ENCODE assay signal across 8 cellular contexts in the genomic region with DNA sequence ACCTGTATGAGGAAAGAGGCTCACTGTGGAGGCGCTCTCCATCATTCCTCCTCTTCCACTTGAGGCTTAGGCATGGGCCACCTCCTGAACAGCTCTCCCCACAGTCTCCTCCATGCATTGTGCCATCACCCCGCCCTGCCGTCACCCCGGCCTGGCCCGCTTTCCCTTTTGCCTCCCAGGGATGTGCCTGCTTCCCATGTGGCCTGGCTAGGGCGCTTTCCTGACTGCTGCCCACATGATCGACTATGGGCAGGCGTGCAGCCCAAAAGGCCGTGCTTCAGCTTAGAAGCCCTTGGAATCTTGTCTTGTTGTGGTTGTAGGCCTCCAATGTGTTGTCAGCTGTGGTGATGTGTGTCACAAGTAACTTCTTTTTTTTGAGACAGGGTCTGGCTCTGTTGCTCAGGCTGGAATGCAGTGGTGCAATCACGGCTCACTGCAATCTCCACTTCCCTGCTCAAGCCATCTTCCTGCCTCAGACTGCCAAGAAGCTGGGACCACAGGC. TPM values are rescaled to one million over a fixed set of nuclear protein-coding genes. Genes with fewer than 3 reads are reported as not detected.
DNase-seq lines count a peak whose midpoint lies in the region; ATAC-seq and TF ChIP-seq lines count a peak whose summit lies in the region.

No MANE protein-coding gene starts in this region.

- peak overlapping the region; percentile 95 for H3K4me3 Mint-ChIP-seq in stimulated activated naive CD8-positive, alpha-beta T cell treated with anti-CD3 and anti-CD28 coated beads, Interleukin-15, Interleukin-2, amounts not matched to agents 100 ng/mL and 50 ng/mL, for 24 hours

- H3K4me1 Mint-ChIP-seq in stimulated activated naive CD8-positive, alpha-beta T cell treated with anti-CD3 and anti-CD28 coated beads, Interleukin-15, Interleukin-2, amounts not matched to agents 100 ng/mL and 50 ng/mL, for 24 hours (ENCODE audit: low read depth): peaks cover 50% of the 10 kb centered on the region

- peaks cover 41% of the 10 kb centered on the region for H3K36me3 Mint-ChIP-seq in stimulated activated naive CD8-positive, alpha-beta T cell treated with anti-CD3 and anti-CD28 coated beads, Interleukin-15, Interleukin-2, amounts not matched to agents 100 ng/mL and 50 ng/mL, for 24 hours (ENCODE audit: low read depth)

- peaks cover 48% of the 10 kb centered on the region for H3K4me1 ChIP-seq in lower lobe of right lung

- H3K9me3 ChIP-seq in lower lobe of right lung: no peaks in the 10 kb centered on the region

- H3K4me3 ChIP-seq in lower lobe of right lung: peak overlapping the region; percentile 61

- intact Hi-C loops in lower lobe of right lung (cut with DNase I): no loop called here

- H3K27me3 ChIP-seq in lower lobe of right lung (ENCODE audit: low read depth): no peaks in the 10 kb centered on the region

- peaks cover 29% of the 10 kb centered on the region for H3K36me3 ChIP-seq in lower lobe of right lung

- H3K27ac Mint-ChIP-seq in stimulated activated naive CD8-positive, alpha-beta T cell treated with anti-CD3 and anti-CD28 coated beads, Interleukin-15, Interleukin-2, amounts not matched to agents 100 ng/mL and 50 ng/mL, for 24 hours: peak overlapping the region; percentile 99

- peak overlapping the region; percentile 92 for H3K27ac ChIP-seq in lower lobe of right lung

- no peaks in the 10 kb centered on the region for H3K9me3 Mint-ChIP-seq in stimulated activated naive CD8-positive, alpha-beta T cell treated with anti-CD3 and anti-CD28 coated beads, Interleukin-15, Interleukin-2, amounts not matched to agents 100 ng/mL and 50 ng/mL, for 24 hours

- DNase-seq in stimulated activated naive CD8-positive, alpha-beta T cell treated with anti-CD3 and anti-CD28 coated beads, Interleukin-15, Interleukin-2, amounts not matched to agents 100 U/mL and 50 U/mL, for 24 hours: no peak
- peak; percentile 25 for DNase-seq in astrocyte of the hippocampus (ENCODE audit: low read depth, low spot score)
- DNase-seq in lower lobe of right lung: peak; percentile 77
- DNase-seq in GM10266 (ENCODE audit: extremely low spot score): no peak
- DNase-seq in stimulated activated CD4-positive, alpha-beta T cell treated with anti-CD3 and anti-CD28 coated beads, Interleukin-4, amount 100 ng/mL, for 1 hour: no peak
- no peak for DNase-seq in nucleus accumbens (lab: John Stamatoyannopoulos, UW)

- TF ChIP-seq CTCF in lower lobe of right lung (IDR thresholded peaks at IDR 0.05) (no peak), GM10266 (IDR thresholded peaks at IDR 0.05; ENCODE audit: control insufficient read depth, insufficient read depth, low read depth, missing control alignments) (no peak)

- H3K27me3 Mint-ChIP-seq in stimulated activated naive CD8-positive, alpha-beta T cell treated with anti-CD3 and anti-CD28 coated beads, Interleukin-15, Interleukin-2, amounts not matched to agents 100 ng/mL and 50 ng/mL, for 24 hours: no peaks in the 10 kb centered on the region

- no peak for ATAC-seq in stimulated activated naive CD8-positive, alpha-beta T cell treated with anti-CD3 and anti-CD28 coated beads, Interleukin-15, Interleukin-2, amounts not matched to agents 100 U/mL and 50 U/mL, for 24 hours
- ATAC-seq in lower lobe of right lung (peak; percentile 3 to 56), GM19351 (IDR thresholded peaks at IDR 0.05; ENCODE audit: unreplicated experiment) (no peak)

RNA-seq across cellular contexts. Expression of gene ACTR3C, which starts 1.8 kb away (rescaled TPM):
- 18.6 TPM for total RNA-seq in lower lobe of right lung

RNA-seq across cellular contexts. Expression of gene LRRC61, which starts 2.0 kb away (rescaled TPM):
- total RNA-seq in lower lobe of right lung: 16.2 TPM

RNA-seq across cellular contexts. Expression of gene RARRES2, which starts 16.3 kb away (rescaled TPM):
- total RNA-seq in lower lobe of right lung: 144 TPM

RNA-seq across cellular contexts. Expression of gene REPIN1, which starts 43.5 kb away (rescaled TPM):
- total RNA-seq in lower lobe of right lung: 86.0 TPM

RNA-seq across cellular contexts. Expression of gene ZNF775, which starts 54.0 kb away (rescaled TPM):
- total RNA-seq in lower lobe of right lung: 4.5 TPM

Comparison
In these comparisons a context has a peak if more than half of its experiments do, and no peak if none do; other contexts are left out.
1. ATAC-seq: peak in lower lobe of right lung (2 of 2); none in stimulated activated naive CD8-positive, alpha-beta T cell treated with anti-CD3 and anti-CD28 coated beads, Interleukin-15, Interleukin-2, amounts not matched to agents 100 U/mL and 50 U/mL, for 24 hours (single experiment) and GM19351 (single experiment).
2. DNase-seq: peak in astrocyte of the hippocampus (single experiment) and lower lobe of right lung (single experiment); none in stimulated activated naive CD8-positive, alpha-beta T cell treated with anti-CD3 and anti-CD28 coated beads, Interleukin-15, Interleukin-2, amounts not matched to agents 100 U/mL and 50 U/mL, for 24 hours (single experiment), GM10266 (single experiment), stimulated activated CD4-positive, alpha-beta T cell treated with anti-CD3 and anti-CD28 coated beads, Interleukin-4, amount 100 ng/mL, for 1 hour (single experiment) and nucleus accumbens (0 of 56).